In genomic region chr1:27616441-27616840, GRCh38 we compare ENCODE assay signal across 15 cellular contexts. TPM values are rescaled to one million over a fixed set of nuclear protein-coding genes. Genes with fewer than 3 reads are reported as not detected.
DNase-seq lines count a peak whose midpoint lies in the region; ATAC-seq, FAIRE-seq and TF ChIP-seq lines count a peak whose summit lies in the region.
"Had no signal": no experiment of that assay in that cellular context is flagged by ENCODE, and none has a peak within 500 bp of the region (broad histone marks: within the 10 kb centered on the region; RNA-seq: fewer than 3 reads in every experiment).

No MANE protein-coding gene starts in this region.

- peak overlapping the region; percentile 48 for H3K4me3 Mint-ChIP-seq in WTC11
- H3K4me3 Mint-ChIP-seq: stimulated activated naive CD8-positive, alpha-beta T cell treated with anti-CD3 and anti-CD28 coated beads, Interleukin-15, amount 100 ng/mL, for 72 hours had no signal

- CTCF ChIA-PET in WTC11 (lab: Charles Lee), result interaction anchor here (0.6 to 16.7 kb wide), 27 partner anchors 9 to 259 kb away, joined by 3 to 367 read pairs (median 4); partner anchors contain the start of genes CD164L2, FAM76A, IFI6 and MAP3K6

- peak; percentile 6; the same call in 1 of the 2 replicates for ATAC-seq in WTC11
- no peak for ATAC-seq in foreskin keratinocyte
- no peak for ATAC-seq in HG03442 (IDR thresholded peaks at IDR 0.05; ENCODE audit: unreplicated experiment)
- ATAC-seq in HG03432 (IDR thresholded peaks at IDR 0.05; ENCODE audit: unreplicated experiment), result no peak
- ATAC-seq: heart right ventricle; Panc1; stimulated activated naive CD8-positive, alpha-beta T cell treated with anti-CD3 and anti-CD28 coated beads, Interleukin-15, amount 100 ng/mL, for 72 hours had no signal

- H3K27ac Mint-ChIP-seq in WTC11, result no peak overlapping the region

- peaks cover 9% of the 10 kb centered on the region for H3K27me3 ChIP-seq in foreskin keratinocyte
- H3K27me3 ChIP-seq: BLaER1, heart right ventricle had no signal

- TF ChIP-seq POLR2A in GM12891 (IDR thresholded peaks at IDR 0.05; ENCODE audit: low read depth, low read length), result no peak; the same call in 1 of the 2 replicates

- H3K36me3 Mint-ChIP-seq in WTC11, result no peaks in the 10 kb centered on the region

- peaks cover 15% of the 10 kb centered on the region for H3K27me3 Mint-ChIP-seq in WTC11 (ENCODE audit: low read depth)
- H3K27me3 Mint-ChIP-seq: stimulated activated naive CD8-positive, alpha-beta T cell treated with anti-CD3 and anti-CD28 coated beads, Interleukin-15, amount 100 ng/mL, for 72 hours had no signal

- H3K9me3 Mint-ChIP-seq in WTC11, result no peaks in the 10 kb centered on the region
- H3K9me3 Mint-ChIP-seq: stimulated activated naive CD8-positive, alpha-beta T cell treated with anti-CD3 and anti-CD28 coated beads, Interleukin-15, amount 100 ng/mL, for 72 hours had no signal

- POLR2A ChIA-PET in WTC11 (lab: Charles Lee), result interaction anchor here (1.2 to 1.4 kb wide), 2 partner anchors 9 kb away, joined by 3 to 4 read pairs; no protein-coding TSS in a partner anchor

- H3K4me1 ChIP-seq in foreskin keratinocyte, result no peaks in the 10 kb centered on the region

- no peak for DNase-seq in AG10803 (ENCODE audit: low read depth)
- DNase-seq in GM12891 (ENCODE audit: insufficient read length, low spot score), result no peak
- no peak for DNase-seq in WTC11 (ENCODE audit: low spot score)
- no peak for DNase-seq in foreskin keratinocyte
- DNase-seq in cortex of kidney (lab: John Stamatoyannopoulos, UW), result no peak
- DNase-seq in activated CD4-positive, CD25-positive, alpha-beta regulatory T cell (lab: John Stamatoyannopoulos, UW), result no peak
- DNase-seq: heart right ventricle; NCI-H2081; stimulated activated naive CD8-positive, alpha-beta T cell treated with anti-CD3 and anti-CD28 coated beads, Interleukin-15, amount 100 ng/mL, for 72 hours had no signal

- no peak overlapping the region for H3K4me3 ChIP-seq in AG10803 (ENCODE audit: low read length)
- H3K4me3 ChIP-seq: BLaER1, heart right ventricle, lung had no signal

- FAIRE-seq in GM12891 (lab: Jason Lieb, UNC), result peak; percentile 20

- peaks cover 15% of the 10 kb centered on the region for H3K4me1 Mint-ChIP-seq in WTC11

- H3K27ac ChIP-seq in foreskin keratinocyte, result no peak overlapping the region

- TF ChIP-seq CTCF in AG10803 (conservative IDR thresholded peaks at IDR 0.05; ENCODE audit: low read length) (peak; percentile 27), WTC11 (IDR thresholded peaks at IDR 0.05) (no peak), foreskin keratinocyte (conservative IDR thresholded peaks at IDR 0.05) (peak; percentile 36)

TF ChIP-seq in GM12891, 5 proteins besides CTCF, POLR2A, EP300 and RAD21:
- no peak for TF ChIP-seq POLR2AphosphoS5 (IDR thresholded peaks at IDR 0.05; ENCODE audit: low read depth, low read length)
- TF ChIP-seq SPI1 (IDR thresholded peaks at IDR 0.05; ENCODE audit: low read depth, low read length), result no peak
- TF ChIP-seq POU2F2 (IDR thresholded peaks at IDR 0.05; ENCODE audit: low read depth, low read length), result no peak
- TF ChIP-seq PAX5 (IDR thresholded peaks at IDR 0.05; ENCODE audit: insufficient read depth, low read length, severe bottlenecking), result no peak
- no peak for TF ChIP-seq TAF1 (IDR thresholded peaks at IDR 0.05; ENCODE audit: low read depth, low read length)

TF ChIP-seq in WTC11, 78 proteins besides CTCF, POLR2A, EP300 and RAD21:
- TF ChIP-seq ARID4B (CRISPR knock-in tag; IDR thresholded peaks at IDR 0.05; ENCODE audit: borderline replicate concordance) (no peak), TEAD1 (CRISPR knock-in tag; IDR thresholded peaks at IDR 0.05) (no peak), ESRRA (CRISPR knock-in tag; IDR thresholded peaks at IDR 0.05; ENCODE audit: borderline replicate concordance) (no peak), MYBL2 (CRISPR knock-in tag; IDR thresholded peaks at IDR 0.05) (no peak), USF2 (CRISPR knock-in tag; IDR thresholded peaks at IDR 0.05) (no peak), ZNF263 (CRISPR knock-in tag; IDR thresholded peaks at IDR 0.05; ENCODE audit: low read depth) (no peak)
- TF ChIP-seq, protein P1, sequence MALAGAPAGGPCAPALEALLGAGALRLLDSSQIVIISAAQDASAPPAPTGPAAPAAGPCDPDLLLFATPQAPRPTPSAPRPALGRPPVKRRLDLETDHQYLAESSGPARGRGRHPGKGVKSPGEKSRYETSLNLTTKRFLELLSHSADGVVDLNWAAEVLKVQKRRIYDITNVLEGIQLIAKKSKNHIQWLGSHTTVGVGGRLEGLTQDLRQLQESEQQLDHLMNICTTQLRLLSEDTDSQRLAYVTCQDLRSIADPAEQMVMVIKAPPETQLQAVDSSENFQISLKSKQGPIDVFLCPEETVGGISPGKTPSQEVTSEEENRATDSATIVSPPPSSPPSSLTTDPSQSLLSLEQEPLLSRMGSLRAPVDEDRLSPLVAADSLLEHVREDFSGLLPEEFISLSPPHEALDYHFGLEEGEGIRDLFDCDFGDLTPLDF (CRISPR knock-in tag; IDR thresholded peaks at IDR 0.05), result no peak

RNA-seq across cellular contexts. Expression of gene AHDC1, which starts 12.5 kb away (rescaled TPM):
- 6.8 TPM for polyA plus RNA-seq in GM12891 (2012; ENCODE audit: low read depth, missing spikeins)
- total RNA-seq in WTC11 (2021) (31.6 to 49.0 TPM (median 32.6 TPM) in 3 replicates), foreskin keratinocyte (12.1 and 14.8 TPM in 2 replicates)
- 4.0 and 5.4 TPM in 2 replicates for polyA plus RNA-seq in foreskin keratinocyte

RNA-seq across cellular contexts. Expression of gene FGR, which starts 18.5 kb away (rescaled TPM):
- 57.1 TPM for polyA plus RNA-seq in GM12891 (2012; ENCODE audit: low read depth, missing spikeins)
- total RNA-seq in WTC11 (2021), result 0.30 to 0.77 TPM (median 0.46 TPM) in 3 replicates
- total RNA-seq in foreskin keratinocyte, result not detected in 2 replicates
- polyA plus RNA-seq in foreskin keratinocyte, result 0.02 TPM in 1 of 2 replicates, not detected in the other
- total RNA-seq: H4 had no signal

RNA-seq across cellular contexts. Expression of gene IFI6, which starts 55.6 kb away (rescaled TPM):
- polyA plus RNA-seq in GM12891 (2012; ENCODE audit: low read depth, missing spikeins), result 77.6 TPM
- 4.5 to 9.4 TPM (median 6.4 TPM) in 3 replicates for total RNA-seq in WTC11 (2021)
- 797 and 1,066 TPM in 2 replicates for total RNA-seq in foreskin keratinocyte
- 1,018 and 1,394 TPM in 2 replicates for polyA plus RNA-seq in foreskin keratinocyte

Comparison
In these comparisons a context has a peak if more than half of its experiments do, and no peak if none do; other contexts are left out.
1. RNA of gene IFI6, which starts 55.6 kb away (total RNA-seq): 797 to 1,066 TPM in foreskin keratinocyte; 4.5 to 9.4 TPM in WTC11; every median in the first group is over 10 times any median in the second.